ENCODE assay signal across 13 cellular contexts in genomic region chr6:116363759-116364158, GRCh38. TPM values are rescaled to one million over a fixed set of nuclear protein-coding genes. Genes with fewer than 3 reads are reported as not detected.
DNase-seq lines count a peak whose midpoint lies in the region; ATAC-seq, FAIRE-seq and TF ChIP-seq lines count a peak whose summit lies in the region.
"Had no signal": no experiment of that assay in that cellular context is flagged by ENCODE, and none has a peak within 500 bp of the region (broad histone marks: within the 10 kb centered on the region; RNA-seq: fewer than 3 reads in every experiment).

No MANE protein-coding gene starts in this region.

- H3K4me3 ChIP-seq in GM12878: no peak overlapping the region
- H3K4me3 ChIP-seq: BLaER1, cardiac muscle cell had no signal

- CTCF ChIA-PET in GM12878 (lab: Yijun Ruan, JAX): no interaction called here

- no peak for TF ChIP-seq EP300 in GM12878 (IDR thresholded peaks at IDR 0.05; ENCODE audit: borderline replicate concordance in 1 of 2, control insufficient read depth in 1 of 2, low read depth in 2 of 2, low read length in 2 of 2)

- no peaks in the 10 kb centered on the region for H3K27me3 ChIP-seq in GM12878 (replicated peaks in 1 of 2; ENCODE audit: control insufficient read depth in 2 of 2, insufficient read depth in 2 of 2, low read length in 1 of 2)
- H3K27me3 ChIP-seq: BLaER1, cardiac muscle cell had no signal

- SMC1A ChIA-PET in GM12878 (lab: Charles Lee; ENCODE audit: uncharacterized antibody, unreplicated experiment): no interaction called here

- TF ChIP-seq RAD21 in GM12878 (IDR thresholded peaks at IDR 0.05; ENCODE audit: insufficient read depth, low read depth, low read length): no peak

- H3K27ac ChIP-seq in GM12878 (ENCODE audit: control insufficient read depth, insufficient read depth): no peak overlapping the region
- H3K27ac ChIP-seq: BLaER1, cardiac muscle cell, WERI-Rb-1 had no signal

- no peak overlapping the region for H3K9ac ChIP-seq in GM12878 (ENCODE audit: control insufficient read depth, insufficient read depth, low read length)
- H3K9ac ChIP-seq: BLaER1 had no signal

- FAIRE-seq in GM12878 (lab: Jason Lieb, UNC): no peak

- in situ Hi-C loops in GM12878 (cut with MboI): no loop called here

- TF ChIP-seq POLR2A in GM12878 (IDR thresholded peaks at IDR 0.05; ENCODE audit: low read depth, low read length): no peak

- H3K9me3 ChIP-seq in GM12878 (replicated peaks; ENCODE audit: control insufficient read depth, insufficient read depth, low read length): no peaks in the 10 kb centered on the region
- H3K9me3 ChIP-seq: BLaER1 had no signal

- no peak overlapping the region for H3K4me2 ChIP-seq in GM12878 (ENCODE audit: control insufficient read depth, insufficient read depth)
- H3K4me2 ChIP-seq: BLaER1 had no signal

- H3K4me1 ChIP-seq in GM12878 (ENCODE audit: control insufficient read depth, insufficient read depth, low read length): peaks cover 2% of the 10 kb centered on the region; the same call in 1 of the 2 replicates
- H3K4me1 ChIP-seq: BLaER1 had no signal

- no peaks in the 10 kb centered on the region for H4K20me1 ChIP-seq in GM12878 (ENCODE audit: control insufficient read depth, insufficient read depth)
- H4K20me1 ChIP-seq: BLaER1 had no signal

- POLR2A ChIA-PET in GM12878 (lab: Charles Lee): no interaction called here

- no TSS peak for BruUV-seq in GM12878 (replicated peaks; lab: Mats Ljungman, UMichigan)

- no peak overlapping the region for H2AFZ ChIP-seq in GM12878 (ENCODE audit: control insufficient read depth, low read depth, low read length)

- no peaks in the 10 kb centered on the region for H3K36me3 ChIP-seq in GM12878 (ENCODE audit: control insufficient read depth in 2 of 2, insufficient read depth in 2 of 2, low read length in 1 of 2)
- H3K36me3 ChIP-seq: BLaER1, cardiac muscle cell, WERI-Rb-1 had no signal

- ATAC-seq in GM12878: 0 out of 3 replicates have a peak, but pooled peaks have one; percentile 34

- RAD21 ChIA-PET in GM12878 (lab: Charles Lee; ENCODE audit: unreplicated experiment): interaction anchor here (3.1 kb wide), 1 partner anchor 76 kb away, joined by 10 read pairs; no protein-coding TSS in a partner anchor

- no peaks in the 10 kb centered on the region for H3K79me2 ChIP-seq in GM12878 (ENCODE audit: control insufficient read depth, insufficient read depth, low read length)

- TF ChIP-seq CTCF in GM12878 (IDR thresholded peaks at IDR 0.05 in 2 of 3, conservative IDR thresholded peaks at IDR 0.05 in 1 of 3; ENCODE audit: control insufficient read depth in 2 of 3, extremely low read depth in 1 of 3, insufficient read depth in 1 of 3, low read depth in 3 of 3, low read length in 3 of 3): no peak

- intact Hi-C loops in GM12878 (cut with micrococcal nuclease; ENCODE audit: unreplicated experiment): no loop called here

- DNase-seq in AG20443 (ENCODE audit: low spot score) (peak; percentile 21), M059J (ENCODE audit: low read depth) (peak; percentile 25), GM12878 (ENCODE audit: low read depth, low spot score) (no peak), kidney glomerular epithelial cell (lab: John Stamatoyannopoulos, UW) (peak; percentile 60), OCI-M2 (lab: John Stamatoyannopoulos, UW; ENCODE audit: unreplicated experiment) (no peak), NCI-H82 (lab: John Stamatoyannopoulos, UW) (no peak)
- DNase-seq in central memory CD4-positive, alpha-beta T cell: no peak
- DNase-seq in activated CD4-positive, CD25-positive, alpha-beta regulatory T cell (lab: John Stamatoyannopoulos, UW): no peak
- DNase-seq: activated T-cell treated with anti-CD3 and anti-CD28 coated beads, Interleukin-2, amount 50 U/mL, for 48 hours; RPMI8226; WERI-Rb-1 had no signal

TF ChIP-seq in GM12878, 131 proteins besides CTCF, POLR2A, EP300 and RAD21:
- TF ChIP-seq EED (IDR thresholded peaks at IDR 0.05; ENCODE audit: low read depth) (no peak), BACH1 (IDR thresholded peaks at IDR 0.05; ENCODE audit: borderline replicate concordance) (no peak)
TF ChIP-seq in GM12878: peak in this region for 0.

RNA-seq across cellular contexts. Expression of gene DSE, which starts 7.0 kb away (rescaled TPM):
- 15.4 and 24.5 TPM in 2 replicates for total RNA-seq in M059J (2014; rRNA removed; shearing (Covaris generic))
- 131 and 135 TPM in 2 replicates for total RNA-seq in GM12878 (2013; cell fraction: nucleolus; rRNA removed)
- 65.3 and 77.4 TPM in 2 replicates for total RNA-seq in GM12878 (2014; rRNA removed)
- total RNA-seq in GM12878 (2014; rRNA removed; fragmentation: Illumina TruSeq; extraction: Trizol): 62.3 and 63.9 TPM in 2 replicates
- 75.1 and 76.4 TPM in 2 replicates for total RNA-seq in GM12878 (2021)
- polyA plus RNA-seq in GM12878 (2011; ENCODE audit: low read depth): 20.3 TPM
- 12.2 and 12.6 TPM in 2 replicates for polyA plus RNA-seq in GM12878 (2011; rRNA removed)
- 6.7 and 9.5 TPM in 2 replicates for polyA plus RNA-seq in GM12878 (2011; cell fraction: cytosol; rRNA removed)
- 14.6 and 17.6 TPM in 2 replicates for polyA plus RNA-seq in GM12878 (2011; cell fraction: nucleus; rRNA removed)
- 22.5 and 29.0 TPM in 2 replicates for polyA plus RNA-seq in GM12878 (2012)
- polyA plus RNA-seq in GM12878 (2014; fragmentation: Illumina TruSeq; extraction: Trizol): 51.8 and 58.9 TPM in 2 replicates
- polyA plus RNA-seq in GM12878 (2014; fragmentation: Nextera tagmentation; extraction: Ambion mirVana): 10 to 100 TPM; 17.1 to 24.2 TPM
- polyA plus RNA-seq in GM12878 (2014; rRNA removed): 35.9 and 38.6 TPM in 2 replicates
- polyA plus RNA-seq in GM12878 (2016; fragmentation: Nextera tagmentation; extraction: Ambion mirVana): 10 to 100 TPM; 43.0 TPM
- polyA minus RNA-seq in GM12878 (2011; rRNA and poly(A)+ RNA removed): 23.2 and 26.4 TPM in 2 replicates
- 3.8 and 3.9 TPM in 2 replicates for polyA minus RNA-seq in GM12878 (2011; cell fraction: cytosol; rRNA and poly(A)+ RNA removed)
- 17.5 and 26.1 TPM in 2 replicates for polyA minus RNA-seq in GM12878 (2011; cell fraction: nucleus; rRNA and poly(A)+ RNA removed)

Comparison
In these comparisons a context has a peak if more than half of its experiments do, and no peak if none do; other contexts are left out.
1. DNase-seq: peak in AG20443 (single experiment), M059J (single experiment) and kidney glomerular epithelial cell (single experiment); none in GM12878 (single experiment), OCI-M2 (single experiment), central memory CD4-positive, alpha-beta T cell (single experiment), NCI-H82 (single experiment) and activated CD4-positive, CD25-positive, alpha-beta regulatory T cell (0 of 4).